Comparison of ENCODE assay signal across 25 cellular contexts in the genomic region with DNA sequence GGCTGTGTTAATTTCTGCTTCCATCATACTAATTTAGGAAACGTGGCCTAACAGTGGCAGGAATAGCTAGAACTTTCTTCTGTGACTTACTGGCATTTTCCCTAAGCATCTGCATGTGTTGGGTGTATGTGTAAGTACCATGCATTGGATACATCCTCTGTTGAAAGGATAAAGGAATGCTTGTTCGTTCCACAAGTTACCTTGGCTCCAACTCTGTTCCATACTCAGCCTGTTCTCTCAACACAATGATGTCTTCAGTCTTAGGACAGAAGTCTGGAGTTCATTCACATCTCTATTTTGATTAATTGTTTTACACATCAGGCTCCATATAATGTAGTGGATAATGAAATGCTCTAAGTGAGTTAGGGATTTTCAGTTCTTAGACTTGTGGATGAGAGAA.
DNase-seq lines count a peak whose midpoint lies in the region; TF ChIP-seq lines count a peak whose summit lies in the region.
"Had no signal": no experiment of that assay in that cellular context is flagged by ENCODE, and none has a peak within 500 bp of the region (broad histone marks: within the 10 kb centered on the region; RNA-seq: fewer than 3 reads in every experiment).

No MANE protein-coding gene starts in this region.

- WGBS in thyroid gland, 2 donors: 80 to 84% methylated on average over 2 of the region's 2 CpGs

- no peak for TF ChIP-seq POLR2A in thyroid gland (IDR thresholded peaks at IDR 0.05)

- no peaks in the 10 kb centered on the region for H3K27me3 Mint-ChIP-seq in activated naive CD4-positive, alpha-beta T cell treated with anti-CD3 and anti-CD28 coated beads, Interleukin-2, amount 50 U/mL, for 24 hours

- peak overlapping the region; percentile 15 for H3K4me3 Mint-ChIP-seq in activated naive CD4-positive, alpha-beta T cell treated with anti-CD3 and anti-CD28 coated beads, Interleukin-2, amount 50 U/mL, for 24 hours

- peaks cover 2% of the 10 kb centered on the region for H3K36me3 Mint-ChIP-seq in activated naive CD4-positive, alpha-beta T cell treated with anti-CD3 and anti-CD28 coated beads, Interleukin-2, amount 50 U/mL, for 24 hours
- H3K36me3 Mint-ChIP-seq: CD8-positive, alpha-beta memory T cell had no signal

- no peak overlapping the region for H3K27ac Mint-ChIP-seq in activated naive CD4-positive, alpha-beta T cell treated with anti-CD3 and anti-CD28 coated beads, Interleukin-2, amount 50 U/mL, for 24 hours

- H3K4me3 ChIP-seq in ascending aorta (no peak overlapping the region), muscle layer of colon (ENCODE audit: low read depth in 1 of 2, low read length in 2 of 2) (no peak overlapping the region), thyroid gland (replicated peaks in 1 of 3) (no peak overlapping the region)
- H3K4me3 ChIP-seq: GM23248, Peyer's patch, SJSA1 had no signal

- no peak overlapping the region for H3K9ac ChIP-seq in muscle layer of colon (ENCODE audit: low read length)
- H3K9ac ChIP-seq: GM23248 had no signal

- H3K27ac ChIP-seq in ascending aorta: peak overlapping the region; percentile 70
- H3K27ac ChIP-seq in muscle layer of colon (ENCODE audit: low read depth, low read length): peak overlapping the region; percentile 19
- peak overlapping the region in 2 of 3 donors; percentile 39 to 62 for H3K27ac ChIP-seq in thyroid gland
- H3K27ac ChIP-seq: 22Rv1, GM23248, Peyer's patch, SJSA1 had no signal

- H3K4me1 Mint-ChIP-seq in activated naive CD4-positive, alpha-beta T cell treated with anti-CD3 and anti-CD28 coated beads, Interleukin-2, amount 50 U/mL, for 24 hours: peaks cover 75% of the 10 kb centered on the region

- DNase-seq in activated naive CD4-positive, alpha-beta T cell treated with anti-CD3 and anti-CD28 coated beads, Interleukin-2, amount 50 U/mL, for 16 hours: no peak
- no peak for DNase-seq in ascending aorta (ENCODE audit: low spot score in 2 of 2)
- no peak for DNase-seq in thyroid gland
- DNase-seq in effector CD8-positive, alpha-beta T cell (lab: John Stamatoyannopoulos, UW): no peak
- no peak for DNase-seq in NAMALWA (ENCODE audit: low spot score)
- DNase-seq in NCI-H1436 treated with DMSO at 0.1 percent for 48 hours (lab: John Stamatoyannopoulos, UW): no peak
- DNase-seq: ACHN; C1 segment of cervical spinal cord; Calu3; CD8-positive, alpha-beta memory T cell; DMS153; GM23248; HCEC 1CT; KG1; NCI-H1105; NCI-H2029 treated with DMSO at 0.1 percent for 48 hours; NCI-H2171; NCI-H345; NCI-H524; NCI-H774; Peyer's patch had no signal

- TF ChIP-seq CTCF in ascending aorta (IDR thresholded peaks at IDR 0.05) (no peak), thyroid gland (IDR thresholded peaks at IDR 0.05) (no peak)

- H3K4me1 ChIP-seq in ascending aorta (peaks cover 6 to 50% of the 10 kb centered on the region in 2 donors), muscle layer of colon (ENCODE audit: insufficient read depth, low read length) (peaks cover 40% of the 10 kb centered on the region), thyroid gland (peaks cover 32 to 45% of the 10 kb centered on the region in 2 donors)
- H3K4me1 ChIP-seq: SJSA1 had no signal

- H3K27me3 ChIP-seq in ascending aorta (no peaks in the 10 kb centered on the region), muscle layer of colon (ENCODE audit: control insufficient read depth in 1 of 2, insufficient read depth in 2 of 2, low read length in 2 of 2) (no peaks in the 10 kb centered on the region), thyroid gland (no peaks in the 10 kb centered on the region)
- H3K27me3 ChIP-seq: Peyer's patch, SJSA1 had no signal

- H3K9me3 ChIP-seq in ascending aorta: no peaks in the 10 kb centered on the region
- no peaks in the 10 kb centered on the region for H3K9me3 ChIP-seq in muscle layer of colon (ENCODE audit: low read length)
- H3K9me3 ChIP-seq in thyroid gland: no peaks in the 10 kb centered on the region
- H3K9me3 ChIP-seq: Peyer's patch, SJSA1 had no signal

- no peaks in the 10 kb centered on the region for H3K36me3 ChIP-seq in ascending aorta
- no peaks in the 10 kb centered on the region for H3K36me3 ChIP-seq in muscle layer of colon (ENCODE audit: insufficient read depth, low read length)
- H3K36me3 ChIP-seq in thyroid gland: no peaks in the 10 kb centered on the region
- H3K36me3 ChIP-seq: Peyer's patch, SJSA1 had no signal

- intact Hi-C loops in ascending aorta (cut with DNase I): no loop called here
- intact Hi-C loops in thyroid gland (cut with DNase I): no loop called here

- no peaks in the 10 kb centered on the region for H3K9me3 Mint-ChIP-seq in activated naive CD4-positive, alpha-beta T cell treated with anti-CD3 and anti-CD28 coated beads, Interleukin-2, amount 50 U/mL, for 24 hours
- H3K9me3 Mint-ChIP-seq: CD8-positive, alpha-beta memory T cell had no signal

Comparison
In these comparisons a context has a peak if more than half of its experiments do, and no peak if none do; other contexts are left out.
1. H3K27ac ChIP-seq: peak in every context shown above with its lines; median percentile 70 in ascending aorta; 50 in thyroid gland; 19 in muscle layer of colon.